15 cellular contexts compared by ENCODE assay signal in genomic region chr14:24848427-24848826, GRCh38.
A peak's percentile ranks its signal among the peaks of the same experiment; 100 is the strongest.
DNase-seq lines count a peak whose midpoint lies in the region; ATAC-seq, FAIRE-seq and TF ChIP-seq lines count a peak whose summit lies in the region.
"Had no signal": no experiment of that assay in that cellular context is flagged by ENCODE, and none has a peak within 500 bp of the region (broad histone marks: within the 10 kb centered on the region; RNA-seq: fewer than 3 reads in every experiment).

No MANE protein-coding gene starts in this region.

- intact Hi-C loops in left ventricle myocardium superior (cut with micrococcal nuclease): no loop called here
- intact Hi-C loops in cardiac septum (cut with DNase I): no loop called here

- DNase-seq in left ventricle myocardium superior: no peak
- no peak for DNase-seq in cardiac septum (ENCODE audit: low spot score)
- DNase-seq in astrocyte of the spinal cord (ENCODE audit: low read depth, low spot score): peak; percentile 82
- peak; percentile 56 for DNase-seq in iris pigment epithelial cell (ENCODE audit: low read depth)
- DNase-seq in iPS-NIHi11 (ENCODE audit: low spot score): no peak
- no peak for DNase-seq in CD1c-positive myeloid dendritic cell (ENCODE audit: extremely low spot score)
- DNase-seq in mucosa of gallbladder (ENCODE audit: low spot score): no peak
- no peak for DNase-seq in D721Med (ENCODE audit: insufficient read length, low spot score)
- DNase-seq: activated B cell treated with CpG ODN at 0.5 μM for 24 hours; activated effector memory CD4-positive, alpha-beta T cell treated with anti-CD3 and anti-CD28 coated beads, Interleukin-2, amount 50 U/mL, for 16 hours; GF-D8; NCI-H2107; NCI-H748 treated with DMSO at 0.1 percent for 48 hours; T-helper 1 cell had no signal

- no peak overlapping the region for H3K4me3 ChIP-seq in astrocyte of the spinal cord (ENCODE audit: low read depth, low read length)

- TF ChIP-seq CTCF in astrocyte of the spinal cord (IDR thresholded peaks at IDR 0.05; ENCODE audit: low read depth, low read length) (no peak), D721Med (IDR thresholded peaks at IDR 0.05; ENCODE audit: insufficient read depth, missing control alignments) (no peak)

- no peak for FAIRE-seq in D721Med (lab: Jason Lieb, UNC)
- FAIRE-seq: A204.1 had no signal

- ATAC-seq in left ventricle myocardium superior: peak; percentile 41

- in situ Hi-C loops in astrocyte of the spinal cord (cut with HindIII; ENCODE audit: low sequenced_read_pairs): no loop called here

Comparison
In these comparisons a context has a peak if more than half of its experiments do, and no peak if none do; other contexts are left out.
1. DNase-seq: peak in astrocyte of the spinal cord (single experiment) and iris pigment epithelial cell (single experiment); none in left ventricle myocardium superior (single experiment), cardiac septum (single experiment), iPS-NIHi11 (single experiment), CD1c-positive myeloid dendritic cell (single experiment), mucosa of gallbladder (single experiment) and D721Med (single experiment).